25 cellular contexts compared by ENCODE assay signal in the genomic region with DNA sequence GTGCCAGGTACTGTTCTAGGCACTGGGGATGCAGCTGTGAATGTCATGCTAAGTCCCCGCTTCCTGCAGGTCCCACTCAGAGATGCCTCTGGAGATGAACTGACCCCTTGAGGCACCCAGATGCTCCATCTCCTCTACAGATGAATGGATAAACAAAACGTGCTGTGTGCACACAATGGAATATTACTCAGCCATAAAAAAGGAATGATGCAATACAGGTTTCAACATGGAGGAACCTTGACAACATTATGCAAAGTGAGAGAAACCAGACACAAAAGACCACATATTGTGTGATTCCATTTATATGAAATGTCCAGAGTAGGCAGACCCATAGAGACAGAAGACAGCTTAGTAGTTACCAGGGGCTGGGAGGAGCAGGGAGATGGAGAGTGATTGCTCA.
"Had no signal": no experiment of that assay in that cellular context is flagged by ENCODE, and none has a peak within 500 bp of the region (broad histone marks: within the 10 kb centered on the region; RNA-seq: fewer than 3 reads in every experiment).

No MANE protein-coding gene starts in this region.

- H2AFZ ChIP-seq: neural progenitor cell had no signal

- H3K4me3 ChIP-seq: left ventricle myocardium inferior, lung, neural progenitor cell, ovary, right atrium auricular region, skin epidermis, suprapubic skin, thoracic aorta, tibial artery, uterus had no signal

- H3K36me3 ChIP-seq: left ventricle myocardium inferior, neural progenitor cell, neutrophil, ovary, right atrium auricular region, suprapubic skin, thoracic aorta, tibial artery, uterus had no signal

- H3K4me2 ChIP-seq: neural progenitor cell had no signal

- H3K27me3 ChIP-seq: neural progenitor cell, ovary, right atrium auricular region, uterus had no signal

- H3K9ac ChIP-seq: neural progenitor cell had no signal

- H3K4me1 ChIP-seq: left ventricle myocardium inferior, neural progenitor cell, right atrium auricular region, suprapubic skin, tibial artery, uterus had no signal

- FAIRE-seq: keratinocyte had no signal

- DNase-seq: hippocampal formation; kidney glomerular epithelial cell; left cardiac atrium; left ventricle myocardium inferior; naive B cell; natural killer cell; nephron progenitor cell; ovary; stimulated activated CD4-positive, alpha-beta T cell treated with anti-CD3 and anti-CD28 coated beads, Interleukin-12 subunit alpha, Interleukin-12 subunit beta, amount 100 ng/mL, for 4 hours; stimulated activated CD4-positive, alpha-beta T cell treated with anti-CD3 and anti-CD28 coated beads, Interleukin-15, amount 100 ng/mL, for 24 hours; stimulated activated CD4-positive, alpha-beta T cell treated with anti-CD3 and anti-CD28 coated beads, Interleukin-2, amount 100 ng/mL, for 24 hours; stimulated activated CD4-positive, alpha-beta T cell treated with anti-CD3 and anti-CD28 coated beads, Interleukin-4, amount 100 ng/mL, for 1 hour; stimulated activated naive CD4-positive, alpha-beta T cell; tibial artery; uterus had no signal

- H3K27ac ChIP-seq: left ventricle myocardium inferior, neural progenitor cell, neutrophil, ovary, right atrium auricular region, skin epidermis, suprapubic skin, thoracic aorta, tibial artery, uterus had no signal

- ATAC-seq: left cardiac atrium; natural killer cell; sciatic nerve; stimulated activated effector memory CD8-positive, alpha-beta T cell treated with anti-CD3 and anti-CD28 coated beads, Interleukin-12 subunit alpha, Interleukin-12 subunit beta, amount 100 ng/mL, for 72 hours had no signal

- H3K9me3 ChIP-seq: neutrophil, ovary, right atrium auricular region, suprapubic skin, thoracic aorta, uterus had no signal
